8 cellular contexts compared by ENCODE assay signal in genomic region chr10:116848912-116849270, GRCh38. TPM values are rescaled to one million over a fixed set of nuclear protein-coding genes. Genes with fewer than 3 reads are reported as not detected.
DNase-seq lines count a peak whose midpoint lies in the region; ATAC-seq lines count a peak whose summit lies in the region.
"Had no signal": no experiment of that assay in that cellular context is flagged by ENCODE, and none has a peak within 500 bp of the region (broad histone marks: within the 10 kb centered on the region; RNA-seq: fewer than 3 reads in every experiment).

No MANE protein-coding gene starts in this region.

- H3K27me3 ChIP-seq in H7 (ENCODE audit: control insufficient read depth, insufficient read depth, low read length): no peaks in the 10 kb centered on the region

- DNase-seq in H7: no peak
- no peak for DNase-seq in stimulated activated naive CD8-positive, alpha-beta T cell treated with anti-CD3 and anti-CD28 coated beads, Interleukin-15, amount 100 ng/mL, for 72 hours
- no peak for DNase-seq in activated naive CD4-positive, alpha-beta T cell treated with anti-CD3 and anti-CD28 coated beads, Interleukin-2, amount 10 ng/mL, durations not matched to agents 7 days and 5 days
- DNase-seq in DMS114 treated with DMSO at 0.1 percent for 48 hours (lab: John Stamatoyannopoulos, UW; ENCODE audit: unreplicated experiment): no peak

- H3K4me3 ChIP-seq in H7 (ENCODE audit: insufficient read depth, low read depth, low read length): peak overlapping the region; percentile 71
- peak overlapping the region; percentile 75 for H3K4me3 ChIP-seq in iPS-11a (ENCODE audit: low read depth, low read length)

- H3K27me3 Mint-ChIP-seq in stimulated activated naive CD8-positive, alpha-beta T cell treated with anti-CD3 and anti-CD28 coated beads, Interleukin-15, amount 100 ng/mL, for 72 hours: peaks cover 65% of the 10 kb centered on the region
- peaks cover 47% of the 10 kb centered on the region for H3K27me3 Mint-ChIP-seq in activated naive CD4-positive, alpha-beta T cell treated with anti-CD3 and anti-CD28 coated beads, Interleukin-2, amount 10 ng/mL, durations not matched to agents 7 days and 5 days

- H3K4me1 Mint-ChIP-seq in stimulated activated naive CD8-positive, alpha-beta T cell treated with anti-CD3 and anti-CD28 coated beads, Interleukin-15, amount 100 ng/mL, for 72 hours: peaks cover 17% of the 10 kb centered on the region
- H3K4me1 Mint-ChIP-seq in activated naive CD4-positive, alpha-beta T cell treated with anti-CD3 and anti-CD28 coated beads, Interleukin-2, amount 10 ng/mL, durations not matched to agents 7 days and 5 days: peaks cover 10% of the 10 kb centered on the region

- no peak for ATAC-seq in stimulated activated naive CD8-positive, alpha-beta T cell treated with anti-CD3 and anti-CD28 coated beads, Interleukin-15, amount 100 ng/mL, for 72 hours
- no peak for ATAC-seq in HG03039 (IDR thresholded peaks at IDR 0.05; ENCODE audit: unreplicated experiment)

- peak overlapping the region; percentile 78 for H3K27ac ChIP-seq in angular gyrus (ENCODE audit: low read depth, low read length)
- H3K27ac ChIP-seq: KMS-11 had no signal

- H3K9me3 Mint-ChIP-seq in stimulated activated naive CD8-positive, alpha-beta T cell treated with anti-CD3 and anti-CD28 coated beads, Interleukin-15, amount 100 ng/mL, for 72 hours: peaks cover 6 to 8% of the 10 kb centered on the region in 2 donors
- no peaks in the 10 kb centered on the region for H3K9me3 Mint-ChIP-seq in activated naive CD4-positive, alpha-beta T cell treated with anti-CD3 and anti-CD28 coated beads, Interleukin-2, amount 10 ng/mL, durations not matched to agents 7 days and 5 days

- no peaks in the 10 kb centered on the region for H3K36me3 Mint-ChIP-seq in activated naive CD4-positive, alpha-beta T cell treated with anti-CD3 and anti-CD28 coated beads, Interleukin-2, amount 10 ng/mL, durations not matched to agents 7 days and 5 days

- peak overlapping the region in 1 of 2 donors; percentile 44 for H3K27ac Mint-ChIP-seq in stimulated activated naive CD8-positive, alpha-beta T cell treated with anti-CD3 and anti-CD28 coated beads, Interleukin-15, amount 100 ng/mL, for 72 hours
- H3K27ac Mint-ChIP-seq in activated naive CD4-positive, alpha-beta T cell treated with anti-CD3 and anti-CD28 coated beads, Interleukin-2, amount 10 ng/mL, durations not matched to agents 7 days and 5 days: no peak overlapping the region

- CTCF ChIA-PET in activated naive CD4-positive, alpha-beta T cell treated with anti-CD3 and anti-CD28 coated beads, Interleukin-2, amount 10 ng/mL, durations not matched to agents 7 days and 5 days (lab: Charles Lee): interaction anchor here (0.6 kb wide), 1 partner anchor 326 kb away, joined by 4 read pairs; no protein-coding TSS in a partner anchor

- H3K4me3 Mint-ChIP-seq in stimulated activated naive CD8-positive, alpha-beta T cell treated with anti-CD3 and anti-CD28 coated beads, Interleukin-15, amount 100 ng/mL, for 72 hours: peak overlapping the region; percentile 52 to 53
- no peak overlapping the region for H3K4me3 Mint-ChIP-seq in activated naive CD4-positive, alpha-beta T cell treated with anti-CD3 and anti-CD28 coated beads, Interleukin-2, amount 10 ng/mL, durations not matched to agents 7 days and 5 days

- H3K36me3 ChIP-seq in H7 (replicated peaks; ENCODE audit: control insufficient read depth, insufficient read depth, low read length): no peaks in the 10 kb centered on the region

RNA-seq across cellular contexts. Expression of gene ENO4, which starts 0.4 kb away (rescaled TPM):
- 0.94 and 1.9 TPM in 2 replicates for total RNA-seq in H7 (2014; rRNA removed; shearing (Covaris generic))
